Comparison of ENCODE assay signal across 8 cellular contexts in the genomic region with DNA sequence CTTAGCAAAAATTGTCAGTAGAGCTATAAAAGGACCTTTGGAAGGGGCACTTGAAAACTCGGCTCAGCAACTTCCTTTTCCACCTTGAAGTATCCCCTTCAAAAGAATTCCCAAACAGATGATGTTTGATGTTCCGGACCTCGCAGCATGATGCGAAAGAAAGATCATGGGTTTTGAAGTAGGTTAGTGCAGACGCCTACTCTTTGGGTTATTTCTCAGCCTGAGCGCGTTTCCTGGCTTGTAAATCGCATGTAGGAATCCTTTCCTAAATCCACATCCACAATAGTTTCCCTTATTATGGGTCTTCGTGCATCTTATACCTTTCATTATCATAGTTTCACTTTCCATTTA. TPM values are rescaled to one million over a fixed set of nuclear protein-coding genes. Genes with fewer than 3 reads are reported as not detected.
A peak's percentile ranks its signal among the peaks of the same experiment; 100 is the strongest.
DNase-seq lines count a peak whose midpoint lies in the region; ATAC-seq and TF ChIP-seq lines count a peak whose summit lies in the region.

No MANE protein-coding gene starts in this region.

- peaks cover 32% of the 10 kb centered on the region for H3K36me3 Mint-ChIP-seq in activated CD4-positive, alpha-beta T cell treated with anti-CD3 and anti-CD28 coated beads, Interleukin-2, amount 10 ng/mL, durations not matched to agents 7 days and 5 days (ENCODE audit: low read depth)

- H3K27ac Mint-ChIP-seq in activated CD4-positive, alpha-beta T cell treated with anti-CD3 and anti-CD28 coated beads, Interleukin-2, amount 10 ng/mL, durations not matched to agents 7 days and 5 days = peak overlapping the region; percentile 99

- H3K4me1 ChIP-seq in adipocyte (ENCODE audit: control insufficient read depth, insufficient read depth, low read length) (peaks cover 15% of the 10 kb centered on the region), left lung (peaks cover 0 to 41% of the 10 kb centered on the region in 2 donors), thoracic aorta (ENCODE audit: control insufficient read depth in 1 of 2, low read depth in 2 of 2) (peaks cover 6 to 16% of the 10 kb centered on the region in 2 donors)

- no peaks in the 10 kb centered on the region for H3K9me3 ChIP-seq in adipocyte (ENCODE audit: control insufficient read depth, low read length)
- H3K9me3 ChIP-seq in left lung = no peaks in the 10 kb centered on the region
- no peaks in the 10 kb centered on the region for H3K9me3 ChIP-seq in thoracic aorta

- DNase-seq in activated CD4-positive, alpha-beta T cell treated with anti-CD3 and anti-CD28 coated beads, Interleukin-2, amount 10 ng/mL, durations not matched to agents 7 days and 5 days = no peak
- no peak for DNase-seq in activated CD4-positive, alpha-beta T cell treated with anti-CD3 and anti-CD28 coated beads for 4 hours
- DNase-seq in adipocyte (ENCODE audit: low read depth) (no peak), left lung (no peak), thoracic aorta (ENCODE audit: low spot score) (no peak)
- no peak for DNase-seq in stimulated activated CD4-positive, alpha-beta T cell treated with anti-CD3 and anti-CD28 coated beads, Interleukin-1b, Interleukin-23, amount 100 ng/mL, for 48 hours

- H3K4me3 Mint-ChIP-seq in activated CD4-positive, alpha-beta T cell treated with anti-CD3 and anti-CD28 coated beads, Interleukin-2, amount 10 ng/mL, durations not matched to agents 7 days and 5 days = peak overlapping the region; percentile 86

- POLR2A ChIA-PET in activated CD4-positive, alpha-beta T cell treated with anti-CD3 and anti-CD28 coated beads, Interleukin-2, amount 10 ng/mL, durations not matched to agents 7 days and 5 days (lab: Charles Lee) = no interaction called here

- H3K4me1 Mint-ChIP-seq in activated CD4-positive, alpha-beta T cell treated with anti-CD3 and anti-CD28 coated beads, Interleukin-2, amount 10 ng/mL, durations not matched to agents 7 days and 5 days = peaks cover 42% of the 10 kb centered on the region

- TF ChIP-seq CTCF in left lung (IDR thresholded peaks at IDR 0.05) (no peak), thoracic aorta (IDR thresholded peaks at IDR 0.05) (no peak)

- H3K27me3 Mint-ChIP-seq in activated CD4-positive, alpha-beta T cell treated with anti-CD3 and anti-CD28 coated beads, Interleukin-2, amount 10 ng/mL, durations not matched to agents 7 days and 5 days = peaks cover 10% of the 10 kb centered on the region

- intact Hi-C loops in left lung (cut with DNase I) = no loop called here

- no peak for ATAC-seq in left lung
- peak; percentile 9 for ATAC-seq in thoracic aorta (ENCODE audit: insufficient number of reproducible peaks, low FRiP score, low read depth)
- ATAC-seq in GM21423 (IDR thresholded peaks at IDR 0.05; ENCODE audit: unreplicated experiment) = no peak
- ATAC-seq in HG02885 (IDR thresholded peaks at IDR 0.05; ENCODE audit: poor library complexity, unreplicated experiment) = no peak

- no peaks in the 10 kb centered on the region for H3K27me3 ChIP-seq in adipocyte (replicated peaks; ENCODE audit: control insufficient read depth, insufficient read depth, low read length)
- H3K27me3 ChIP-seq in left lung = no peaks in the 10 kb centered on the region
- no peaks in the 10 kb centered on the region for H3K27me3 ChIP-seq in thoracic aorta (replicated peaks; ENCODE audit: insufficient read depth)

- no peaks in the 10 kb centered on the region for H3K9me3 Mint-ChIP-seq in activated CD4-positive, alpha-beta T cell treated with anti-CD3 and anti-CD28 coated beads, Interleukin-2, amount 10 ng/mL, durations not matched to agents 7 days and 5 days

- H3K9ac ChIP-seq in adipocyte (ENCODE audit: low read length) = peak overlapping the region; percentile 94

- no peaks in the 10 kb centered on the region for H3K36me3 ChIP-seq in adipocyte (ENCODE audit: control insufficient read depth, insufficient read depth, low read length, severe bottlenecking)
- H3K36me3 ChIP-seq in left lung = no peaks in the 10 kb centered on the region
- H3K36me3 ChIP-seq in thoracic aorta = no peaks in the 10 kb centered on the region

- H3K27ac ChIP-seq in left lung = peak overlapping the region; percentile 86 to 90
- H3K27ac ChIP-seq in thoracic aorta = peak overlapping the region in 1 of 2 donors; percentile 84

- H3K4me3 ChIP-seq in adipocyte (ENCODE audit: low read length) (peak overlapping the region; percentile 90), left lung (peak overlapping the region; percentile 71 to 73), thoracic aorta (peak overlapping the region; percentile 97)

- CTCF ChIA-PET in activated CD4-positive, alpha-beta T cell treated with anti-CD3 and anti-CD28 coated beads, Interleukin-2, amount 10 ng/mL, durations not matched to agents 7 days and 5 days (lab: Charles Lee) = no interaction called here

RNA-seq across cellular contexts. Expression of a gene that starts 0.6 kb away (rescaled TPM):
- 10 to 100 TPM; 46.2 to 48.7 TPM for total RNA-seq in activated CD4-positive, alpha-beta T cell treated with anti-CD3 and anti-CD28 coated beads, Interleukin-2, amount 10 ng/mL, durations not matched to agents 7 days and 5 days
- 10 to 100 TPM; 16.0 to 22.1 TPM for total RNA-seq in left lung
- 10 to 100 TPM; 11.5 to 35.6 TPM for total RNA-seq in thoracic aorta
